Comparison of ENCODE assay signal across 38 cellular contexts in the genomic region with DNA sequence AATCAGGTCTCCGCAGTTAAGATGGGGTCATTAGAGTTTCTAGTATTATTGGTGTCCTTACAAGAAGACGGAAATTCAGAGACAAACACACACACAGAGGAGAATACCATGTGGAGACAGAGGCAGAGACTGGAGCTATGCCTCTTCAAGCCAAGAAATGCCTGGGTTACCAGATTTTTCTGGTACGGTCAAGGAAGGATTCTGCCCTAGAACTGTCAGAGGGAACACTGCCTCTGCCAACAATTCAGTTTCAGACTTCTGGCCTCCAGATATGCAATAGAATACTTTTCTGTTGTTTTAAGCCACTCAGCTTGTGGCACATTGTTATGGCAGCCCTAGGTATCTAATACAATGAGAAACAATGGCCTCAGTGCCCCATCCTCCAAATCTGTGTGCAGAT. TPM values are rescaled to one million over a fixed set of nuclear protein-coding genes. Genes with fewer than 3 reads are reported as not detected.
"Had no signal": no experiment of that assay in that cellular context is flagged by ENCODE, and none has a peak within 500 bp of the region (broad histone marks: within the 10 kb centered on the region; RNA-seq: fewer than 3 reads in every experiment).

No MANE protein-coding gene starts in this region.

- H3K36me3 Mint-ChIP-seq: activated CD4-positive, alpha-beta memory T cell treated with anti-CD3 and anti-CD28 coated beads for 36 hours; activated naive CD4-positive, alpha-beta T cell treated with anti-CD3 and anti-CD28 coated beads, Interleukin-2, amount 50 U/mL, for 72 hours; activated naive CD8-positive, alpha-beta T cell treated with anti-CD3 and anti-CD28 coated beads for 36 hours had no signal

- H3K4me3 ChIP-seq: adrenal gland, body of pancreas, breast epithelium had no signal

- H3K27me3 ChIP-seq: adrenal gland, body of pancreas, brain microvascular endothelial cell had no signal

- H3K4me1 ChIP-seq: adrenal gland, body of pancreas, breast epithelium had no signal

- H3K9me3 ChIP-seq: adrenal gland, body of pancreas, breast epithelium had no signal

- ATAC-seq: activated CD8-positive, alpha-beta T cell treated with anti-CD3 and anti-CD28 coated beads for 36 hours; activated naive CD4-positive, alpha-beta T cell treated with anti-CD3 and anti-CD28 coated beads, Interleukin-2, amount 50 U/mL, for 72 hours; activated T-cell treated with anti-CD3 and anti-CD28 coated beads, Interleukin-2, amount 50 U/mL, for 4 hours; activated T-cell treated with anti-CD3 and anti-CD28 coated beads, Interleukin-2, amount 50 U/mL, for 72 hours; activated T-helper 17 cell treated with anti-CD3 and anti-CD28 coated beads, Interleukin-2, amount 50 U/mL, for 72 hours; body of pancreas had no signal

- H3K27ac Mint-ChIP-seq: activated B cell treated with CpG ODN at 0.5 μM for 24 hours; activated CD4-positive, alpha-beta memory T cell treated with anti-CD3 and anti-CD28 coated beads for 36 hours; activated CD4-positive, alpha-beta T cell treated with anti-CD3 and anti-CD28 coated beads, Interleukin-2, amount 10 ng/mL, durations not matched to agents 24 days and 14 days; activated CD8-positive, alpha-beta T cell treated with anti-CD3 and anti-CD28 coated beads for 36 hours; activated naive CD4-positive, alpha-beta T cell treated with anti-CD3 and anti-CD28 coated beads for 36 hours; activated naive CD4-positive, alpha-beta T cell treated with anti-CD3 and anti-CD28 coated beads, Interleukin-2, amount 50 U/mL, for 72 hours; activated naive CD8-positive, alpha-beta T cell treated with anti-CD3 and anti-CD28 coated beads for 36 hours; activated T-cell treated with anti-CD3 and anti-CD28 coated beads, Interleukin-2, amount 50 U/mL, for 72 hours; activated T-helper 1 cell treated with anti-CD3 and anti-CD28 coated beads, Interleukin-12 subunit alpha, Interleukin-12 subunit beta, Interleukin-2, Interleukin-4 antibody, amounts not matched to agents 30 ng/mL and 10 ng/mL and 1 ng/mL, durations not matched to agents 14 hours and 24 hours and 36 hours; activated T-helper 17 cell treated with anti-CD3 and anti-CD28 coated beads, Interleukin-2, amount 50 U/mL, for 72 hours; T-helper 2 cell treated with Interferon-gamma antibody and Interleukin-4, amounts not matched to agents 5 μg/mL and 100 μg/mL, for 36 hours had no signal

- H3K27ac ChIP-seq: adrenal gland, body of pancreas, brain microvascular endothelial cell, breast epithelium, VCaP had no signal

- FAIRE-seq: astrocyte, TTC549 had no signal

- H3K36me3 ChIP-seq: adrenal gland, brain microvascular endothelial cell, breast epithelium had no signal

- DNase-seq: activated B cell treated with CpG ODN at 0.5 μM for 24 hours; activated CD4-positive, alpha-beta memory T cell treated with anti-CD3 and anti-CD28 coated beads for 36 hours; activated CD4-positive, alpha-beta T cell treated with anti-CD3 and anti-CD28 coated beads for 4 hours; activated CD4-positive, alpha-beta T cell treated with anti-CD3 and anti-CD28 coated beads, Interleukin-2, amount 10 ng/mL, durations not matched to agents 24 days and 14 days; activated CD4-positive, alpha-beta T cell treated with anti-CD3 and anti-CD28 coated beads, Interleukin-2, amount 50 U/mL, for 1 hour; activated CD4-positive, alpha-beta T cell treated with anti-CD3 and anti-CD28 coated beads, Interleukin-2, amount 50 U/mL, for 4 hours; activated CD4-positive, CD25-positive, alpha-beta regulatory T cell treated with anti-CD3 and anti-CD28 coated beads, Interleukin-2, amount 50 U/mL, for 72 hours; activated CD8-positive, alpha-beta memory T cell treated with anti-CD3 and anti-CD28 coated beads, Interleukin-2, amount 50 U/mL, for 4 hours; activated CD8-positive, alpha-beta T cell treated with anti-CD3 and anti-CD28 coated beads for 36 hours; activated effector memory CD4-positive, alpha-beta T cell treated with anti-CD3 and anti-CD28 coated beads, Interleukin-2, amount 50 U/mL, for 16 hours; activated gamma-delta T cell treated with Interleukin-2 at 50 U/mL for 16 hours; activated naive CD4-positive, alpha-beta T cell; activated naive CD4-positive, alpha-beta T cell treated with anti-CD3 and anti-CD28 coated beads for 36 hours; activated naive CD4-positive, alpha-beta T cell treated with anti-CD3 and anti-CD28 coated beads, Interleukin-2, amount 50 U/mL, for 16 hours; activated naive CD8-positive, alpha-beta T cell treated with anti-CD3 and anti-CD28 coated beads for 36 hours; activated T-cell treated with anti-CD3 and anti-CD28 coated beads for 4 hours; activated T-cell treated with anti-CD3 and anti-CD28 coated beads, Interleukin-2, amount 50 U/mL, for 1 hour; activated T-cell treated with anti-CD3 and anti-CD28 coated beads, Interleukin-2, amount 50 U/mL, for 4 hours; activated T-cell treated with anti-CD3 and anti-CD28 coated beads, Interleukin-2, amount 50 U/mL, for 72 hours; adrenal gland; amniotic stem cell; aorta; body of pancreas; brain microvascular endothelial cell; central memory CD4-positive, alpha-beta T cell; cerebellar nuclear complex; T-helper 2 cell; T-helper 9 cell had no signal

- H3K27me3 Mint-ChIP-seq: activated CD4-positive, alpha-beta memory T cell treated with anti-CD3 and anti-CD28 coated beads for 36 hours; activated naive CD8-positive, alpha-beta T cell treated with anti-CD3 and anti-CD28 coated beads for 36 hours had no signal

- H3K4me3 Mint-ChIP-seq: activated B cell treated with CpG ODN at 0.5 μM for 24 hours; activated CD4-positive, alpha-beta memory T cell treated with anti-CD3 and anti-CD28 coated beads for 36 hours; activated CD4-positive, alpha-beta T cell treated with anti-CD3 and anti-CD28 coated beads, Interleukin-2, amount 10 ng/mL, durations not matched to agents 24 days and 14 days; activated CD8-positive, alpha-beta T cell treated with anti-CD3 and anti-CD28 coated beads for 36 hours; activated naive CD4-positive, alpha-beta T cell treated with anti-CD3 and anti-CD28 coated beads for 36 hours; activated naive CD8-positive, alpha-beta T cell treated with anti-CD3 and anti-CD28 coated beads for 36 hours; activated T-cell treated with anti-CD3 and anti-CD28 coated beads, Interleukin-2, amount 50 U/mL, for 4 hours; activated T-cell treated with anti-CD3 and anti-CD28 coated beads, Interleukin-2, amount 50 U/mL, for 72 hours; activated T-helper 1 cell treated with anti-CD3 and anti-CD28 coated beads, Interleukin-12 subunit alpha, Interleukin-12 subunit beta, Interleukin-2, Interleukin-4 antibody, amounts not matched to agents 30 ng/mL and 10 ng/mL and 1 ng/mL, durations not matched to agents 14 hours and 24 hours and 36 hours; activated T-helper 17 cell treated with anti-CD3 and anti-CD28 coated beads, Interleukin-2, amount 50 U/mL, for 72 hours; T-helper 2 cell treated with Interferon-gamma antibody and Interleukin-4, amounts not matched to agents 5 μg/mL and 100 μg/mL, for 36 hours had no signal

RNA-seq across cellular contexts. Expression of gene CHGB, which starts 20.1 kb away (rescaled TPM):
- total RNA-seq: activated B cell treated with CpG ODN at 0.5 μM for 24 hours; activated CD4-positive, alpha-beta T cell treated with anti-CD3 and anti-CD28 coated beads, Interleukin-2, amount 10 ng/mL, durations not matched to agents 24 days and 14 days; activated CD8-positive, alpha-beta T cell treated with anti-CD3 and anti-CD28 coated beads for 36 hours; activated naive CD4-positive, alpha-beta T cell treated with anti-CD3 and anti-CD28 coated beads for 36 hours; activated T-cell treated with anti-CD3 and anti-CD28 coated beads, Interleukin-2, amount 50 U/mL, for 72 hours; activated T-helper 1 cell treated with anti-CD3 and anti-CD28 coated beads, Interleukin-12 subunit alpha, Interleukin-12 subunit beta, Interleukin-2, Interleukin-4 antibody, amounts not matched to agents 30 ng/mL and 10 ng/mL and 1 ng/mL, durations not matched to agents 14 hours and 24 hours and 36 hours; aorta; breast epithelium; chondrocyte; T-helper 1 cell treated with Interleukin-12 subunit alpha and Interleukin-12 subunit beta and Interleukin-4 antibody, amounts not matched to agents 30 ng/mL and 1 ng/mL, for 36 hours had no signal
